27 cellular contexts compared by ENCODE assay signal in the genomic region with DNA sequence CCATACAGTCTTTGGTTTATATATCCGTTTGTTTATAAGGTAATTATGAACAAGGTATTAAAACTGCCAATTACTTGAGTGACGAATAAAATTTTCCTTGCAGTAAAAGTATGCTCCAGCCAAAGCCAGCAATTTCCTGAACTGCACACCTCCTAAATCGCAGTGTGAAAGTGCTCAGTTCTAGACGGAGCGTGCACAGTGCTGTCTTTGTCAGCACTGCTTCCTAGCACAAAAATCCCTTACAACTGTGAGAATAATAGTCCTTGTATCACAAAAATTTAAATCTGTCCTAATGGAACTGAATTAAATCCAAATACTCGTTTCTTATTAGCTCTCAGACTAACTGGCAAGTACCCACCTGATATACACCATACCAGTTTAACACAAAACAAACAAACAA. TPM values are rescaled to one million over a fixed set of nuclear protein-coding genes. Genes with fewer than 3 reads are reported as not detected.
A peak's percentile ranks its signal among the peaks of the same experiment; 100 is the strongest.
DNase-seq lines count a peak whose midpoint lies in the region; ATAC-seq, FAIRE-seq and TF ChIP-seq lines count a peak whose summit lies in the region.
"Had no signal": no experiment of that assay in that cellular context is flagged by ENCODE, and none has a peak within 500 bp of the region (broad histone marks: within the 10 kb centered on the region; RNA-seq: fewer than 3 reads in every experiment).

No MANE protein-coding gene starts in this region.

- ATAC-seq in sciatic nerve (peak; percentile 71), Right ventricle myocardium inferior (no peak)
- ATAC-seq: body of pancreas; naive thymus-derived CD8-positive, alpha-beta T cell; SK-N-SH treated with all-trans-retinoic acid at 6 μM for 48 hours had no signal

- H3K4me1 ChIP-seq in keratinocyte (ENCODE audit: control insufficient read depth, extremely low read depth, insufficient read depth, low read length): peaks cover 63% of the 10 kb centered on the region
- H3K4me1 ChIP-seq: BE2C had no signal

- DNase-seq in NCI-H69 (lab: John Stamatoyannopoulos, UW): peak; percentile 25
- peak in 2 of 10 donors; percentile 16 to 54 for DNase-seq in dorsolateral prefrontal cortex
- no peak for DNase-seq in keratinocyte (ENCODE audit: low read depth, low spot score)
- DNase-seq in sciatic nerve (ENCODE audit: low spot score): no peak
- DNase-seq in NCI-H524 treated with DMSO at 0.1 percent for 48 hours (lab: John Stamatoyannopoulos, UW): no peak
- DNase-seq in RKO (ENCODE audit: low spot score): no peak
- DNase-seq in mucosa of gallbladder (ENCODE audit: low spot score): no peak
- no peak for DNase-seq in Right ventricle myocardium inferior (ENCODE audit: missing footprints)
- DNase-seq: activated gamma-delta T cell treated with Interleukin-2 at 50 U/mL for 16 hours; activated T-cell treated with anti-CD3 and anti-CD28 coated beads, Interleukin-2, amount 50 U/mL, for 1 hour; BE2C; body of pancreas; effector CD8-positive, alpha-beta T cell; left ventricle myocardium inferior; naive thymus-derived CD8-positive, alpha-beta T cell; NCI-H1436 treated with DMSO at 0.1 percent for 48 hours; NCI-H446 treated with DMSO at 0.1 percent for 48 hours; stimulated activated CD4-positive, alpha-beta T cell treated with anti-CD3 and anti-CD28 coated beads, Interleukin-2, amount 100 ng/mL, for 24 hours; T-helper 2 cell; upper lobe of left lung had no signal

- peaks cover 2 to 8% of the 10 kb centered on the region in 2 experiments for H3K36me3 ChIP-seq in keratinocyte (ENCODE audit: control insufficient read depth in 2 of 2, extremely low read depth in 1 of 2, insufficient read depth in 2 of 2, low read length in 2 of 2)
- H3K36me3 ChIP-seq: BE2C had no signal

- FAIRE-seq in keratinocyte (lab: Jason Lieb, UNC): no peak
- FAIRE-seq: colon, G401.6, H54 had no signal

- no peaks in the 10 kb centered on the region for H4K20me1 ChIP-seq in keratinocyte (ENCODE audit: control insufficient read depth, extremely low read depth, insufficient read depth, low read length)

- peaks cover 72% of the 10 kb centered on the region for H3K79me2 ChIP-seq in keratinocyte (ENCODE audit: control insufficient read depth, insufficient read depth, low read length)

- H3K9me1 ChIP-seq in keratinocyte (ENCODE audit: control insufficient read depth, extremely low read depth, insufficient read depth, low read length): peaks cover 9% of the 10 kb centered on the region

- no peak overlapping the region for H2AFZ ChIP-seq in keratinocyte (ENCODE audit: control insufficient read depth, low read length)
- H2AFZ ChIP-seq: hepatocyte had no signal

- H3K27me3 ChIP-seq in dorsolateral prefrontal cortex (no peaks in the 10 kb centered on the region), keratinocyte (ENCODE audit: control insufficient read depth, extremely low read depth, insufficient read depth, low read length) (no peaks in the 10 kb centered on the region)
- H3K27me3 ChIP-seq: BE2C, body of pancreas, hepatocyte, upper lobe of left lung had no signal

- H3K9me3 ChIP-seq in keratinocyte (ENCODE audit: control insufficient read depth, low read depth, low read length): no peaks in the 10 kb centered on the region
- H3K9me3 ChIP-seq: BE2C, body of pancreas, left ventricle myocardium inferior, upper lobe of left lung had no signal

- intact Hi-C loops in dorsolateral prefrontal cortex (cut with DNase I): no loop called here
- intact Hi-C loops in sciatic nerve (cut with DNase I): no loop called here
- intact Hi-C loops in Right ventricle myocardium inferior (cut with DNase I): no loop called here

- dilution Hi-C loops in keratinocyte (cut with MboI; ENCODE audit: extremely low pct_ligation_motif_present, low sequenced_read_pairs): no loop called here

- H3K9ac ChIP-seq in keratinocyte (ENCODE audit: control insufficient read depth, extremely low read depth, insufficient read depth, low read length): no peak overlapping the region

- H3K4me3 ChIP-seq in dorsolateral prefrontal cortex (peak overlapping the region in 18 of 59 donors; percentile 7 to 50 (median 21)), keratinocyte (ENCODE audit: control insufficient read depth in 2 of 3, extremely low read depth in 1 of 3, insufficient read depth in 2 of 3, low read depth in 1 of 3, low read length in 3 of 3) (no peak overlapping the region)
- H3K4me3 ChIP-seq: body of pancreas, hepatocyte, left ventricle myocardium inferior, smooth muscle cell, upper lobe of left lung had no signal

- H3K27ac ChIP-seq in dorsolateral prefrontal cortex (peak overlapping the region; percentile 2 to 95 (median 81)), keratinocyte (ENCODE audit: control insufficient read depth, insufficient read depth, low read length) (no peak overlapping the region)
- H3K27ac ChIP-seq: hepatocyte, left ventricle myocardium inferior, upper lobe of left lung had no signal

- peak in 3 of 56 donors; percentile 2 to 27 (median 12) for TF ChIP-seq CTCF in dorsolateral prefrontal cortex (IDR thresholded peaks at IDR 0.05 in 54 of 56, conservative IDR thresholded peaks at IDR 0.05 in 2 of 56; ENCODE audit: low read depth in 1 of 56, partially characterized antibody in 56 of 56)
- no peak for TF ChIP-seq CTCF in keratinocyte (optimal IDR thresholded peaks at IDR 0.05 in 1 of 3, IDR thresholded peaks at IDR 0.05 in 1 of 3, conservative IDR thresholded peaks at IDR 0.05 in 1 of 3; ENCODE audit: extremely low read depth in 1 of 3, insufficient read depth in 2 of 3, low read length in 3 of 3)

- H3K4me2 ChIP-seq in keratinocyte (ENCODE audit: control insufficient read depth, extremely low read depth, insufficient read depth, low read depth, low read length): peak overlapping the region; percentile 74
- H3K4me2 ChIP-seq: hepatocyte, smooth muscle cell had no signal

RNA-seq across cellular contexts. Expression of a gene that starts 26.3 kb away (rescaled TPM):
- 10 to 100 TPM in 58 of 120 experiments, 1 to 10 TPM in 62; 3.5 to 26.0 (median 9.9) TPM for total RNA-seq in dorsolateral prefrontal cortex
- 22.1 to 30.9 TPM (median 25.5 TPM) in 3 replicates for polyA plus RNA-seq in keratinocyte
- 4.4 TPM for polyA plus RNA-seq in keratinocyte (2011; ENCODE audit: low read depth)
- polyA plus RNA-seq in keratinocyte (2011; cell fraction: cytosol; rRNA removed): 6.3 and 11.9 TPM in 2 replicates
- polyA plus RNA-seq in keratinocyte (2011; cell fraction: nucleus; rRNA removed): 37.1 and 38.0 TPM in 2 replicates
- 12.2 TPM in 2 replicates for polyA plus RNA-seq in keratinocyte (2012; ENCODE audit: low replicate concordance)
- polyA minus RNA-seq in keratinocyte: 26.1 to 67.7 TPM (median 49.0 TPM) in 3 replicates
- polyA minus RNA-seq in keratinocyte (2011; cell fraction: cytosol; rRNA and poly(A)+ RNA removed): 15.2 TPM
- polyA minus RNA-seq in keratinocyte (2011; cell fraction: nucleus; rRNA and poly(A)+ RNA removed): 48.5 and 69.0 TPM in 2 replicates
- 54.2 TPM for total RNA-seq in sciatic nerve
- total RNA-seq in mucosa of gallbladder: 50.8 TPM
- 3.8 TPM for total RNA-seq in Right ventricle myocardium inferior
- total RNA-seq: naive thymus-derived CD8-positive, alpha-beta T cell; OCI-LY7 had no signal
- polyA plus RNA-seq: naive thymus-derived CD8-positive, alpha-beta T cell had no signal
